21 cellular contexts compared by ENCODE assay signal in genomic region chr19:2573916-2574315, GRCh38.
DNase-seq lines count a peak whose midpoint lies in the region; ATAC-seq and TF ChIP-seq lines count a peak whose summit lies in the region.
"Had no signal": no experiment of that assay in that cellular context is flagged by ENCODE, and none has a peak within 500 bp of the region (broad histone marks: within the 10 kb centered on the region; RNA-seq: fewer than 3 reads in every experiment).

No MANE protein-coding gene starts in this region.

- H3K27me3 ChIP-seq in upper lobe of right lung, result no peaks in the 10 kb centered on the region

- H3K4me1 Mint-ChIP-seq in endothelial cell (ENCODE audit: unreplicated experiment), result peaks cover 2% of the 10 kb centered on the region

- peak; percentile 34 for DNase-seq in activated effector memory CD4-positive, alpha-beta T cell treated with anti-CD3 and anti-CD28 coated beads, Interleukin-2, amount 50 U/mL, for 16 hours
- DNase-seq in activated effector memory CD4-positive, alpha-beta T cell treated with Interleukin-2 at 50 U/mL for 16 hours, result no peak
- DNase-seq in endothelial cell (ENCODE audit: low spot score), result no peak
- peak; percentile 52 for DNase-seq in sciatic nerve (ENCODE audit: low spot score)
- peak; percentile 63 for DNase-seq in upper lobe of right lung
- no peak for DNase-seq in DMS53 treated with DMSO at 0.1 percent for 48 hours (lab: John Stamatoyannopoulos, UW; ENCODE audit: unreplicated experiment)
- no peak for DNase-seq in COLO668 (lab: John Stamatoyannopoulos, UW; ENCODE audit: unreplicated experiment)
- DNase-seq: Caco-2; CD4-positive, CD25-positive, alpha-beta regulatory T cell; DMS153; GF-D8; GOT3; KG1; NCI-H1105 treated with DMSO at 0.1 percent for 48 hours; NCI-H1694; NCI-H2081 treated with DMSO at 0.1 percent for 48 hours; NCI-H774; SHP77 had no signal

- peaks cover 20% of the 10 kb centered on the region for H3K4me1 ChIP-seq in upper lobe of right lung

- H3K4me3 Mint-ChIP-seq in endothelial cell (ENCODE audit: unreplicated experiment), result peak overlapping the region; percentile 16
- H3K4me3 Mint-ChIP-seq: B cell; CD4-positive, CD25-positive, alpha-beta regulatory T cell had no signal

- TF ChIP-seq CTCF in endothelial cell (IDR thresholded peaks at IDR 0.05; ENCODE audit: unreplicated experiment) (no peak), upper lobe of right lung (IDR thresholded peaks at IDR 0.05) (no peak)

- H3K27me3 Mint-ChIP-seq in endothelial cell (ENCODE audit: unreplicated experiment), result peaks cover 8% of the 10 kb centered on the region
- H3K27me3 Mint-ChIP-seq: B cell had no signal

- ATAC-seq in sciatic nerve, result no peak
- no peak for ATAC-seq in upper lobe of right lung
- ATAC-seq in GM21515 (IDR thresholded peaks at IDR 0.05; ENCODE audit: unreplicated experiment), result no peak
- ATAC-seq: HepG2 had no signal

- intact Hi-C loops in sciatic nerve (cut with DNase I), result no loop called here
- intact Hi-C loops in upper lobe of right lung (cut with DNase I), result loop anchor here (10.0 kb wide), 1 partner anchor 99 kb away; the partner anchor contains the start of gene GADD45B

- no peak overlapping the region for H3K4me3 ChIP-seq in upper lobe of right lung

- H3K36me3 ChIP-seq in upper lobe of right lung, result no peaks in the 10 kb centered on the region

- peaks cover under 1% of the 10 kb centered on the region for H3K36me3 Mint-ChIP-seq in endothelial cell (ENCODE audit: low read depth, unreplicated experiment)

- H3K27ac Mint-ChIP-seq in endothelial cell (ENCODE audit: unreplicated experiment), result no peak overlapping the region
- H3K27ac Mint-ChIP-seq: B cell had no signal

- no peak overlapping the region for H3K27ac ChIP-seq in upper lobe of right lung

- H3K9me3 Mint-ChIP-seq in endothelial cell (ENCODE audit: unreplicated experiment), result no peaks in the 10 kb centered on the region

- no peaks in the 10 kb centered on the region for H3K9me3 ChIP-seq in upper lobe of right lung
- H3K9me3 ChIP-seq: Caco-2 had no signal

Comparison
In these comparisons a context has a peak if more than half of its experiments do, and no peak if none do; other contexts are left out.
1. DNase-seq: peak in activated effector memory CD4-positive, alpha-beta T cell treated with anti-CD3 and anti-CD28 coated beads, Interleukin-2, amount 50 U/mL, for 16 hours (single experiment), sciatic nerve (single experiment) and upper lobe of right lung (single experiment); none in activated effector memory CD4-positive, alpha-beta T cell treated with Interleukin-2 at 50 U/mL for 16 hours (single experiment), endothelial cell (single experiment), DMS53 treated with DMSO at 0.1 percent for 48 hours (single experiment) and COLO668 (single experiment).